15 cellular contexts compared by ENCODE assay signal in the genomic region with DNA sequence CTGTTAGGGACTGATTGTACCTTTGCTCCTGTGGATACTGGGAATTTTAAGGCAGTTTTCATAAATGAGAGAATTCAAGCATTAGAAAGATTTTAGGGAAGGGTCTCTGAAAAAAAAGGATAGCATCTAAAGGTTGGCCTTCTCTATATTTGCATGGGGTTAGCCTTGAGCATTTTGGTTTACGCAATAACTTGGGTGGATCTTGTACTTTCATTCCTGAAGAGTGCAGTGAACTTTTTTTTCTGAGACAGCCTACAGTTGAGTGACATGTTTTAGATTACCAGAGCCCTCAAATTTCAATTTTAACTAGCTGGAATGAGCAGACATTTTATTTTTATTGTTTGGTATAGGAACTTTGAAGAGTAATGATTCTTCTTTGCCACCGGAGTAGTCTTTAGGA.
DNase-seq lines count a peak whose midpoint lies in the region; ATAC-seq and TF ChIP-seq lines count a peak whose summit lies in the region.
"Had no signal": no experiment of that assay in that cellular context is flagged by ENCODE, and none has a peak within 500 bp of the region (broad histone marks: within the 10 kb centered on the region; RNA-seq: fewer than 3 reads in every experiment).

No MANE protein-coding gene starts in this region.

- peak overlapping the region; percentile 45 for H3K4me2 ChIP-seq in GM23248 (ENCODE audit: unreplicated experiment)
- H3K4me2 ChIP-seq in PC-3 (ENCODE audit: low read length) = peak overlapping the region; percentile 65; the same call in 1 of the 2 replicates
- H3K4me2 ChIP-seq: GM23338, KMS-11 had no signal

- no peaks in the 10 kb centered on the region for H3K9me2 ChIP-seq in GM23248 (ENCODE audit: insufficient read depth)
- no peaks in the 10 kb centered on the region for H3K9me2 ChIP-seq in PC-3 (replicated peaks; ENCODE audit: low read length)

- CTCF ChIA-PET in PC-3 (lab: Charles Lee) = no interaction called here

- H2AFZ ChIP-seq in GM23248 (no peak overlapping the region), PC-3 (ENCODE audit: low read length) (no peak overlapping the region)
- H2AFZ ChIP-seq: GM23338, parathyroid adenoma had no signal

- no TSS peak for BruUV-seq in PC-3 (replicated peaks; lab: Mats Ljungman, UMichigan)

- peaks cover 32% of the 10 kb centered on the region for H3K4me1 ChIP-seq in GM23248 (ENCODE audit: insufficient read depth)
- H3K4me1 ChIP-seq in PC-3 (ENCODE audit: insufficient read depth, low read length) = peaks cover 27% of the 10 kb centered on the region

- in situ Hi-C loops in GM23248 (cut with MboI) = no loop called here

- peaks cover 24% of the 10 kb centered on the region for H3F3A ChIP-seq in GM23248 (ENCODE audit: insufficient read depth)
- no peaks in the 10 kb centered on the region for H3F3A ChIP-seq in PC-3 (ENCODE audit: low read length, unreplicated experiment)

- ATAC-seq in PC-3 (no peak), sciatic nerve (peak; percentile 80), GM18511 (IDR thresholded peaks at IDR 0.05; ENCODE audit: unreplicated experiment) (no peak)
- ATAC-seq: GM23338, mucosa of descending colon had no signal

- H3K36me3 ChIP-seq in GM23248 (ENCODE audit: low read depth) = no peaks in the 10 kb centered on the region
- H3K36me3 ChIP-seq in PC-3 (ENCODE audit: low read depth, low read length) = no peaks in the 10 kb centered on the region
- H3K36me3 ChIP-seq: transverse colon had no signal

- H3K9ac ChIP-seq in GM23248 (peak overlapping the region; percentile 12; the same call in 1 of the 2 replicates), PC-3 (ENCODE audit: low read length) (no peak overlapping the region)
- H3K9ac ChIP-seq: KMS-11, parathyroid adenoma had no signal

- 56 to 58% methylated on average over 2 of the region's 2 CpGs for WGBS in GM23248 (ENCODE audit: low coverage in 1 of 2, low lambda C conversion rate in 2 of 2, missing lambda C conversion rate in 2 of 2), 2 experiments

- POLR2A ChIA-PET in PC-3 (lab: Charles Lee; ENCODE audit: unreplicated experiment) = no interaction called here

- TF ChIP-seq CTCF in PC-3 (conservative IDR thresholded peaks at IDR 0.05; ENCODE audit: low read depth, low read length) (no peak), fibroblast of pulmonary artery (IDR thresholded peaks at IDR 0.05; ENCODE audit: low read length, missing control alignments) (no peak)

- H3K4me3 ChIP-seq in GM23248 = no peak overlapping the region
- no peak overlapping the region for H3K4me3 ChIP-seq in PC-3 (ENCODE audit: low read length)
- H3K4me3 ChIP-seq in fibroblast of pulmonary artery (replicated peaks; ENCODE audit: low read depth, low read length) = no peak overlapping the region
- H3K4me3 ChIP-seq: GM23338, mucosa of descending colon, transverse colon had no signal

- intact Hi-C loops in PC-3 (cut with micrococcal nuclease) (loop anchor here (10.0 kb wide), 1 partner anchor 180 kb away; no protein-coding TSS in a partner anchor), sciatic nerve (cut with DNase I) (no loop called here)

- H3K27me3 ChIP-seq in GM23248 (replicated peaks; ENCODE audit: insufficient read depth) (no peaks in the 10 kb centered on the region), PC-3 (ENCODE audit: low read length) (no peaks in the 10 kb centered on the region)
- H3K27me3 ChIP-seq: transverse colon had no signal

- H4K20me1 ChIP-seq in GM23248 (ENCODE audit: insufficient read depth) (no peaks in the 10 kb centered on the region), PC-3 (ENCODE audit: low read length) (no peaks in the 10 kb centered on the region)

- no peaks in the 10 kb centered on the region for H3K9me3 ChIP-seq in GM23248 (ENCODE audit: low read depth)
- H3K9me3 ChIP-seq in PC-3 (ENCODE audit: low read length) = no peaks in the 10 kb centered on the region
- H3K9me3 ChIP-seq: mucosa of descending colon, transverse colon had no signal

- DNase-seq in GM23248 (peak; percentile 61), PC-3 (peak; percentile 20), fibroblast of pulmonary artery (ENCODE audit: low read depth) (peak; percentile 66), sciatic nerve (ENCODE audit: low spot score) (no peak), NCI-H446 treated with DMSO at 0.1 percent for 48 hours (lab: John Stamatoyannopoulos, UW) (no peak)
- DNase-seq in stimulated activated CD4-positive, alpha-beta T cell treated with anti-CD3 and anti-CD28 coated beads, Interleukin-1b, Interleukin-23, amount 100 ng/mL, for 48 hours = no peak
- DNase-seq: activated CD4-positive, alpha-beta memory T cell treated with anti-CD3 and anti-CD28 coated beads for 36 hours; mucosa of descending colon; NCI-H187 treated with DMSO at 0.1 percent for 48 hours; transverse colon had no signal

- H3K27ac ChIP-seq in GM23248 = peak overlapping the region; percentile 58
- peak overlapping the region; percentile 54 for H3K27ac ChIP-seq in PC-3 (ENCODE audit: low read length)
- H3K27ac ChIP-seq: C4-2B, KMS-11, parathyroid adenoma, transverse colon had no signal

- H3K79me2 ChIP-seq in GM23248 (ENCODE audit: insufficient read depth) (no peaks in the 10 kb centered on the region), PC-3 (ENCODE audit: low read length) (no peaks in the 10 kb centered on the region)
- H3K79me2 ChIP-seq: parathyroid adenoma had no signal

Comparison
In these comparisons a context has a peak if more than half of its experiments do, and no peak if none do; other contexts are left out.
1. DNase-seq: peak in GM23248 (single experiment), PC-3 (single experiment) and fibroblast of pulmonary artery (single experiment); none in sciatic nerve (single experiment), NCI-H446 treated with DMSO at 0.1 percent for 48 hours (single experiment) and stimulated activated CD4-positive, alpha-beta T cell treated with anti-CD3 and anti-CD28 coated beads, Interleukin-1b, Interleukin-23, amount 100 ng/mL, for 48 hours (single experiment).